In the genomic region with DNA sequence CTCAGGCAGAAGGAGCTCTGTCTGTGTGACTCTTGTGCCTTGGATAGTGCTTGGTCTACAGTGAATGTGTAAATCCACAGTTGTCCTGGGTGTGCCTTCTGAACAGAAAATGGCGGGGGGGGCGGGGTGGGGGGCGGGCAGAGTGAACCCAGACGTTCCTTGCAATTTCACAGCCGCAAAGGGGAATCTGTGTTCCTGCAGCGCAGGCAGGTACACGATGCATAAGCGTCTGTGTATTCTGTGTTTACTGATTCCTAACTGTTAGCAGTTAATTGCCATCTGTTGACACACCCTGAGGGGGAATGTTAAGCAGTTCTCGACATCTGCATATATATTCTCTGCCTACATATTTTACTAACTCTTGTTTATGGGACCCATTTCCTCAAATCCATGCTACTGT, we compare ENCODE assay signal across 19 cellular contexts.
DNase-seq lines count a peak whose midpoint lies in the region; ATAC-seq and TF ChIP-seq lines count a peak whose summit lies in the region.
"Had no signal": no experiment of that assay in that cellular context is flagged by ENCODE, and none has a peak within 500 bp of the region (broad histone marks: within the 10 kb centered on the region; RNA-seq: fewer than 3 reads in every experiment).

No MANE protein-coding gene starts in this region.

- H3K4me1 Mint-ChIP-seq in neural crest cell: peaks cover 77% of the 10 kb centered on the region

- in situ Hi-C loops in gastrocnemius medialis (cut with MboI; ENCODE audit: low sequenced_read_pairs in 4 of 4): no loop called here

- peak; percentile 41 for DNase-seq in NCI-H146 (lab: John Stamatoyannopoulos, UW)
- DNase-seq in NCI-H146 treated with DMSO at 0.1 percent for 48 hours (lab: John Stamatoyannopoulos, UW; ENCODE audit: unreplicated experiment): no peak
- peak; percentile 57 for DNase-seq in NCI-H2171 (lab: John Stamatoyannopoulos, UW)
- DNase-seq in adipocyte (ENCODE audit: low read depth): peak; percentile 20
- no peak for DNase-seq in neural crest cell (ENCODE audit: low read depth, low spot score)
- no peak for DNase-seq in 8988T
- DNase-seq in gastrocnemius medialis: no peak
- no peak for DNase-seq in activated gamma-delta T cell treated with Interleukin-2 at 50 U/mL for 16 hours
- DNase-seq: activated CD4-positive, alpha-beta T cell treated with anti-CD3 and anti-CD28 coated beads for 48 hours; activated T-cell treated with anti-CD3 and anti-CD28 coated beads, Interleukin-2, amount 50 U/mL, for 24 hours; amniotic stem cell; cortex of kidney; mesenchymal stem cell; NCI-H187 treated with DMSO at 0.1 percent for 48 hours; OCI-M1 had no signal

- TF ChIP-seq CTCF in neural crest cell (conservative IDR thresholded peaks at IDR 0.05) (no peak), gastrocnemius medialis (IDR thresholded peaks at IDR 0.05 in 4 of 5, conservative IDR thresholded peaks at IDR 0.05 in 1 of 5) (no peak)

- no peaks in the 10 kb centered on the region for H3K36me3 ChIP-seq in adipocyte (ENCODE audit: control insufficient read depth, insufficient read depth, low read length, severe bottlenecking)
- H3K36me3 ChIP-seq in gastrocnemius medialis: no peaks in the 10 kb centered on the region
- H3K36me3 ChIP-seq: pancreas had no signal

- peak overlapping the region; percentile 39 for H3K4me3 Mint-ChIP-seq in neural crest cell
- H3K4me3 Mint-ChIP-seq: activated T-cell treated with anti-CD3 and anti-CD28 coated beads, Interleukin-2, amount 50 U/mL, for 24 hours; IgD-negative memory B cell; T-helper 1 cell treated with Interleukin-12 subunit alpha and Interleukin-12 subunit beta and Interleukin-4 antibody, amounts not matched to agents 30 μg/mL and 1 μg/mL, for 36 hours had no signal

- H3K36me3 Mint-ChIP-seq in neural crest cell (ENCODE audit: low read depth): no peaks in the 10 kb centered on the region
- H3K36me3 Mint-ChIP-seq: IgD-negative memory B cell had no signal

- no peak for TF ChIP-seq POLR2A in gastrocnemius medialis (IDR thresholded peaks at IDR 0.05)

- peak overlapping the region in 1 of 4 donors; percentile 49 for H3K27ac ChIP-seq in gastrocnemius medialis
- H3K27ac ChIP-seq: pancreas had no signal

- H3K9me3 Mint-ChIP-seq in neural crest cell: no peaks in the 10 kb centered on the region
- H3K9me3 Mint-ChIP-seq: activated T-cell treated with anti-CD3 and anti-CD28 coated beads, Interleukin-2, amount 50 U/mL, for 24 hours; T-helper 1 cell treated with Interleukin-12 subunit alpha and Interleukin-12 subunit beta and Interleukin-4 antibody, amounts not matched to agents 30 μg/mL and 1 μg/mL, for 36 hours had no signal

- H3K4me3 ChIP-seq in adipocyte (ENCODE audit: low read length): no peak overlapping the region
- H3K4me3 ChIP-seq in gastrocnemius medialis: no peak overlapping the region
- H3K4me3 ChIP-seq: A549, pancreas had no signal

- no peak overlapping the region for H3K9ac ChIP-seq in adipocyte (ENCODE audit: low read length)

- H3K27ac Mint-ChIP-seq in neural crest cell (ENCODE audit: unreplicated experiment): peak overlapping the region; percentile 73
- H3K27ac Mint-ChIP-seq: activated T-cell treated with anti-CD3 and anti-CD28 coated beads, Interleukin-2, amount 50 U/mL, for 24 hours; IgD-negative memory B cell; T-helper 1 cell treated with Interleukin-12 subunit alpha and Interleukin-12 subunit beta and Interleukin-4 antibody, amounts not matched to agents 30 μg/mL and 1 μg/mL, for 36 hours had no signal

- ATAC-seq in gastrocnemius medialis: no peak

- H3K27me3 ChIP-seq in adipocyte (replicated peaks; ENCODE audit: control insufficient read depth, insufficient read depth, low read length) (no peaks in the 10 kb centered on the region), gastrocnemius medialis (peaks cover 0 to 3% (median 0%) of the 10 kb centered on the region in 3 donors)
- H3K27me3 ChIP-seq: pancreas had no signal

- intact Hi-C loops in gastrocnemius medialis (cut with DNase I; ENCODE audit: low total_unique reads): loop anchor here (5.0 kb wide), 1 partner anchor 79 kb away; no protein-coding TSS in a partner anchor

- no peaks in the 10 kb centered on the region for H3K27me3 Mint-ChIP-seq in neural crest cell (ENCODE audit: low read depth)
- H3K27me3 Mint-ChIP-seq: activated T-cell treated with anti-CD3 and anti-CD28 coated beads, Interleukin-2, amount 50 U/mL, for 24 hours had no signal

- H3K4me1 ChIP-seq in adipocyte (ENCODE audit: control insufficient read depth, insufficient read depth, low read length): peaks cover 26% of the 10 kb centered on the region
- peaks cover 11 to 22% of the 10 kb centered on the region in 2 donors for H3K4me1 ChIP-seq in gastrocnemius medialis

- H3K9me3 ChIP-seq in adipocyte (ENCODE audit: control insufficient read depth, low read length) (no peaks in the 10 kb centered on the region), gastrocnemius medialis (no peaks in the 10 kb centered on the region)
- H3K9me3 ChIP-seq: A549, pancreas had no signal

Comparison
In these comparisons a context has a peak if more than half of its experiments do, and no peak if none do; other contexts are left out.
1. DNase-seq: peak in NCI-H146 (single experiment), NCI-H2171 (single experiment) and adipocyte (single experiment); none in NCI-H146 treated with DMSO at 0.1 percent for 48 hours (single experiment), neural crest cell (single experiment), 8988T (single experiment), gastrocnemius medialis (0 of 2) and activated gamma-delta T cell treated with Interleukin-2 at 50 U/mL for 16 hours (single experiment).